In genomic region chr4:140012688-140013087, GRCh38 we compare ENCODE assay signal across 8 cellular contexts.
DNase-seq lines count a peak whose midpoint lies in the region; ATAC-seq, FAIRE-seq and TF ChIP-seq lines count a peak whose summit lies in the region.

No MANE protein-coding gene starts in this region.

- no peaks in the 10 kb centered on the region for H3K4me1 ChIP-seq in kidney (ENCODE audit: control insufficient read depth in 1 of 2, insufficient read depth in 1 of 2, low read depth in 1 of 2, low read length in 2 of 2)

- peak; percentile 79 to 89 for ATAC-seq in activated CD4-positive, CD25-positive, alpha-beta regulatory T cell treated with anti-CD3 and anti-CD28 coated beads, Interleukin-2, amount 50 U/mL, for 24 hours

- H3K9ac ChIP-seq in kidney (ENCODE audit: low read length in 2 of 2), result no peak overlapping the region

- no peak overlapping the region for H3K4me3 ChIP-seq in kidney (ENCODE audit: low read length in 2 of 2)

- TF ChIP-seq CTCF in GM20000 (IDR thresholded peaks at IDR 0.05; ENCODE audit: extremely low read depth, missing control alignments) (peak; percentile 23), kidney (IDR thresholded peaks at IDR 0.05; ENCODE audit: borderline replicate concordance, extremely low read depth, insufficient read depth) (peak; percentile 51)

- peak; percentile 73 to 75 for DNase-seq in AML-193 (lab: John Stamatoyannopoulos, UW)
- DNase-seq in GM20000 (ENCODE audit: low spot score), result peak; percentile 27
- peak; percentile 96 for DNase-seq in NCI-H2029 treated with DMSO at 0.1 percent for 48 hours (lab: John Stamatoyannopoulos, UW)
- DNase-seq in caudate nucleus (lab: John Stamatoyannopoulos, UW), result peak in 44 of 61 donors; percentile 2 to 73 (median 26)
- no peak for DNase-seq in kidney
- DNase-seq in stimulated activated CD4-positive, alpha-beta T cell treated with anti-CD3 and anti-CD28 coated beads, Interleukin-2, amount 100 ng/mL, for 48 hours, result peak; percentile 36 to 37
- DNase-seq in DMS114 treated with DMSO at 0.1 percent for 48 hours (lab: John Stamatoyannopoulos, UW; ENCODE audit: unreplicated experiment), result no peak

- no peak overlapping the region for H3K27ac ChIP-seq in caudate nucleus (ENCODE audit: low read depth, low read length)
- no peak overlapping the region for H3K27ac ChIP-seq in kidney (ENCODE audit: low read depth in 2 of 2, low read length in 2 of 2)

- H3K9me3 ChIP-seq in kidney (ENCODE audit: control insufficient read depth in 1 of 2, low read length in 2 of 2), result no peaks in the 10 kb centered on the region

- intact Hi-C loops in kidney (cut with DNase I), result loop anchor here (5.0 kb wide), 1 partner anchor 240 kb away; no protein-coding TSS in a partner anchor

- FAIRE-seq in kidney (lab: Jason Lieb, UNC), result peak; percentile 21

- H3K36me3 ChIP-seq in kidney (ENCODE audit: control insufficient read depth in 1 of 2, insufficient read depth in 2 of 2, low read length in 2 of 2), result no peaks in the 10 kb centered on the region

Comparison
In these comparisons a context has a peak if more than half of its experiments do, and no peak if none do; other contexts are left out.
1. DNase-seq: peak in AML-193 (2 of 2), GM20000 (single experiment), NCI-H2029 treated with DMSO at 0.1 percent for 48 hours (single experiment), caudate nucleus (44 of 61) and stimulated activated CD4-positive, alpha-beta T cell treated with anti-CD3 and anti-CD28 coated beads, Interleukin-2, amount 100 ng/mL, for 48 hours (2 of 2); none in kidney (single experiment) and DMS114 treated with DMSO at 0.1 percent for 48 hours (single experiment).